In the genomic region with DNA sequence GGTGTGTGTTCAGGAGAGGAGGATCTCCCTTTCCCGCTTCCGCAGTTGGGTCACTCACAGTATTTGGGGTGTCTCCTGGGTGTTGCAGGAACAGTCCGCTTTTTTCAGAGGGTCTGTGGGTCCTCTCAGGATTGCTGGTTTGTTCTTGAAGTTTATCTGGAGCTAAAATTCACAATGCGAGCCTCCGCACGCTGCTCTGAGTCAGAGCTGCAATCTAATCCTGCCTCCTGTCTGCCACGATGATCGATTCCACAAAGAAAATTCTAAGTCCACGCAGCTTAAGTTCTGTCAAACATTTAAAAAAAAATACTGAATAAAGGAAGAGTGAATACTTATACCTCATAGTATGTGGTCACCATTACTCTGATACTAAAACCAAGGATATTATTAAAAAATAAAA, we compare ENCODE assay signal across 15 cellular contexts.
"Had no signal": no experiment of that assay in that cellular context is flagged by ENCODE, and none has a peak within 500 bp of the region (broad histone marks: within the 10 kb centered on the region; RNA-seq: fewer than 3 reads in every experiment).

No MANE protein-coding gene starts in this region.

- H3K27ac Mint-ChIP-seq: activated CD4-positive, alpha-beta memory T cell treated with anti-CD3 and anti-CD28 coated beads, Interleukin-2, amount 10 ng/mL, durations not matched to agents 7 days and 5 days; activated CD4-positive, alpha-beta T cell treated with anti-CD3 and anti-CD28 coated beads for 36 hours; activated naive CD4-positive, alpha-beta T cell treated with anti-CD3 and anti-CD28 coated beads, Interleukin-2, amount 10 ng/mL, durations not matched to agents 7 days and 5 days; activated T-cell treated with anti-CD3 and anti-CD28 coated beads, Interleukin-2, amount 50 U/mL, for 24 hours had no signal

- H3K27me3 ChIP-seq: heart left ventricle, pancreas, tibial nerve, vagina had no signal

- H3K36me3 Mint-ChIP-seq: activated naive CD4-positive, alpha-beta T cell treated with anti-CD3 and anti-CD28 coated beads, Interleukin-2, amount 10 ng/mL, durations not matched to agents 7 days and 5 days had no signal

- ATAC-seq: activated CD4-positive, alpha-beta T cell treated with anti-CD3 and anti-CD28 coated beads for 36 hours; heart left ventricle; pancreas had no signal

- H3K27ac ChIP-seq: heart left ventricle, pancreas, tibial nerve, vagina, WERI-Rb-1 had no signal

- H3K4me1 ChIP-seq: heart left ventricle, pancreas, tibial nerve, vagina had no signal

- H3K9me3 Mint-ChIP-seq: activated naive CD4-positive, alpha-beta T cell treated with anti-CD3 and anti-CD28 coated beads, Interleukin-2, amount 10 ng/mL, durations not matched to agents 7 days and 5 days had no signal

- H3K4me3 Mint-ChIP-seq: activated CD4-positive, alpha-beta memory T cell treated with anti-CD3 and anti-CD28 coated beads, Interleukin-2, amount 10 ng/mL, durations not matched to agents 7 days and 5 days; activated CD4-positive, alpha-beta T cell treated with anti-CD3 and anti-CD28 coated beads for 36 hours; activated naive CD4-positive, alpha-beta T cell treated with anti-CD3 and anti-CD28 coated beads, Interleukin-2, amount 10 ng/mL, durations not matched to agents 7 days and 5 days; activated T-cell treated with anti-CD3 and anti-CD28 coated beads, Interleukin-2, amount 50 U/mL, for 24 hours had no signal

- H3K4me3 ChIP-seq: heart left ventricle, lung, pancreas, tibial nerve, vagina had no signal

- H3K4me1 Mint-ChIP-seq: activated CD4-positive, alpha-beta memory T cell treated with anti-CD3 and anti-CD28 coated beads, Interleukin-2, amount 10 ng/mL, durations not matched to agents 7 days and 5 days; activated CD4-positive, alpha-beta T cell treated with anti-CD3 and anti-CD28 coated beads for 36 hours; activated naive CD4-positive, alpha-beta T cell treated with anti-CD3 and anti-CD28 coated beads, Interleukin-2, amount 10 ng/mL, durations not matched to agents 7 days and 5 days had no signal

- H3K27me3 Mint-ChIP-seq: activated CD4-positive, alpha-beta memory T cell treated with anti-CD3 and anti-CD28 coated beads, Interleukin-2, amount 10 ng/mL, durations not matched to agents 7 days and 5 days; activated CD4-positive, alpha-beta T cell treated with anti-CD3 and anti-CD28 coated beads for 36 hours; activated naive CD4-positive, alpha-beta T cell treated with anti-CD3 and anti-CD28 coated beads, Interleukin-2, amount 10 ng/mL, durations not matched to agents 7 days and 5 days; activated T-cell treated with anti-CD3 and anti-CD28 coated beads, Interleukin-2, amount 50 U/mL, for 24 hours had no signal

- H3K9me3 ChIP-seq: heart left ventricle, pancreas, tibial nerve, vagina had no signal

- DNase-seq: activated CD4-positive, alpha-beta memory T cell treated with anti-CD3 and anti-CD28 coated beads, Interleukin-2, amount 10 ng/mL, durations not matched to agents 7 days and 5 days; activated CD4-positive, alpha-beta T cell treated with anti-CD3 and anti-CD28 coated beads for 36 hours; activated naive CD4-positive, alpha-beta T cell treated with anti-CD3 and anti-CD28 coated beads, Interleukin-2, amount 10 ng/mL, durations not matched to agents 7 days and 5 days; activated T-cell treated with anti-CD3 and anti-CD28 coated beads, Interleukin-2, amount 50 U/mL, for 24 hours; caudate nucleus; heart left ventricle; pancreas; stimulated activated CD4-positive, alpha-beta T cell treated with anti-CD3 and anti-CD28 coated beads, Interleukin-15, amount 100 ng/mL, for 24 hours; stimulated activated CD4-positive, alpha-beta T cell treated with anti-CD3 and anti-CD28 coated beads, Interleukin-4, amount 100 ng/mL, for 24 hours; stimulated activated naive CD4-positive, alpha-beta T cell treated with Interleukin-2 at 50 U/mL for 16 hours; substantia nigra had no signal

- H3K36me3 ChIP-seq: heart left ventricle, pancreas, tibial nerve, vagina, WERI-Rb-1 had no signal
